Comparison of ENCODE assay signal across 27 cellular contexts in genomic region chr9:108584860-108585259, GRCh38.
"Had no signal": no experiment of that assay in that cellular context is flagged by ENCODE, and none has a peak within 500 bp of the region (broad histone marks: within the 10 kb centered on the region; RNA-seq: fewer than 3 reads in every experiment).

No MANE protein-coding gene starts in this region.

- DNase-seq: dermis blood vessel endothelial cell; dorsolateral prefrontal cortex; effector CD4-positive, alpha-beta T cell; effector memory CD8-positive, alpha-beta T cell; endodermal cell; erythroblast; esophagus squamous epithelium; foreskin fibroblast; foreskin melanocyte; gastrocnemius medialis; glutamatergic neuron; head of caudate nucleus; heart right ventricle; hippocampal formation; left cardiac atrium; left lung; left ventricle myocardium superior; lower lobe of right lung; mesenchymal stem cell; mucosa of descending colon; naive B cell had no signal

- H3K4me3 ChIP-seq: coronary artery, dorsolateral prefrontal cortex, esophagus squamous epithelium, gastrocnemius medialis, heart right ventricle, left lung, lower lobe of right lung, mucosa of descending colon had no signal

- H3K27me3 ChIP-seq: dorsolateral prefrontal cortex, esophagus squamous epithelium, gastrocnemius medialis had no signal

- H3K27ac ChIP-seq: coronary artery, dorsolateral prefrontal cortex, epithelial cell of prostate, esophagus squamous epithelium, gastrocnemius medialis, heart right ventricle, left lung, lower lobe of right lung had no signal

- FAIRE-seq: colon, endometrium, islet of Langerhans had no signal

- ATAC-seq: effector memory CD8-positive, alpha-beta T cell; esophagus mucosa; gastrocnemius medialis; heart right ventricle; left cardiac atrium; left lung; left ventricle myocardium superior; lower lobe of right lung; mucosa of descending colon had no signal

- H3K36me3 ChIP-seq: esophagus squamous epithelium, gastrocnemius medialis, heart right ventricle, left lung, lower lobe of right lung had no signal

- H3K9me3 ChIP-seq: esophagus squamous epithelium, gastrocnemius medialis, heart right ventricle, left lung, lower lobe of right lung, mucosa of descending colon had no signal

- H3K4me1 ChIP-seq: gastrocnemius medialis, heart right ventricle, lower lobe of right lung had no signal
